Comparison of ENCODE assay signal across 10 cellular contexts in genomic region chr10:50260791-50261281, GRCh38. TPM values are rescaled to one million over a fixed set of nuclear protein-coding genes. Genes with fewer than 3 reads are reported as not detected.
DNase-seq lines count a peak whose midpoint lies in the region; ATAC-seq and TF ChIP-seq lines count a peak whose summit lies in the region.
"Had no signal": no experiment of that assay in that cellular context is flagged by ENCODE, and none has a peak within 500 bp of the region (broad histone marks: within the 10 kb centered on the region; RNA-seq: fewer than 3 reads in every experiment).

No MANE protein-coding gene starts in this region.

- H3K4me2 ChIP-seq in MM.1S (ENCODE audit: low read depth, low read length), result peak overlapping the region; percentile 38
- H3K4me2 ChIP-seq: A549 had no signal

- H3K9ac ChIP-seq in MM.1S (ENCODE audit: low read length), result no peak overlapping the region

- TF ChIP-seq CTCF in MM.1S (IDR thresholded peaks at IDR 0.05; ENCODE audit: low read length) (no peak), esophagus squamous epithelium (IDR thresholded peaks at IDR 0.05) (no peak)

- peak overlapping the region; percentile 46; the same call in 1 of the 2 replicates for H3K27ac ChIP-seq in MM.1S (ENCODE audit: low read length)
- H3K27ac ChIP-seq in esophagus squamous epithelium, result peak overlapping the region in 1 of 4 donors; percentile 5
- H3K27ac ChIP-seq: A549 had no signal

- WGBS in esophagus squamous epithelium, 2 donors, result 16 to 22% methylated on average over 2 of the region's 2 CpGs

- H3K4me3 ChIP-seq in MM.1S (ENCODE audit: low read length), result no peak overlapping the region; the same call in 1 of the 2 replicates
- H3K4me3 ChIP-seq in esophagus squamous epithelium, result no peak overlapping the region
- H3K4me3 ChIP-seq: A549 had no signal

- peaks cover 25% of the 10 kb centered on the region for H3K4me1 ChIP-seq in MM.1S (ENCODE audit: low read length)
- peaks cover 0 to 13% (median 0%) of the 10 kb centered on the region in 3 donors for H3K4me1 ChIP-seq in esophagus squamous epithelium
- H3K4me1 ChIP-seq: A549 had no signal

- TF ChIP-seq POLR2A in esophagus squamous epithelium (IDR thresholded peaks at IDR 0.05), result no peak

- intact Hi-C loops in left colon (cut with DNase I, micrococcal nuclease), result no loop called here
- intact Hi-C loops in esophagus squamous epithelium (cut with DNase I), result no loop called here

- H3K27me3 ChIP-seq in MM.1S (replicated peaks; ENCODE audit: insufficient read depth, low read length), result no peaks in the 10 kb centered on the region
- H3K27me3 ChIP-seq in esophagus squamous epithelium, result peaks cover 0 to 3% (median 0%) of the 10 kb centered on the region in 4 donors

- H3F3A ChIP-seq in MM.1S (ENCODE audit: insufficient read depth, low read length), result peaks cover 11% of the 10 kb centered on the region; the same call in 1 of the 2 replicates

- DNase-seq in NK-92 treated with Interleukin-12 subunit alpha and Interleukin-12 subunit beta, amount 100 ng/mL, for 24 hours (lab: John Stamatoyannopoulos, UW), result peak; percentile 50
- DNase-seq in NK-92 (lab: John Stamatoyannopoulos, UW; ENCODE audit: unreplicated experiment), result no peak
- peak; percentile 85 for DNase-seq in MM.1S
- DNase-seq in left colon, result no peak
- DNase-seq in esophagus squamous epithelium (lab: John Stamatoyannopoulos, UW), result no peak
- DNase-seq in T-helper 9 cell, result no peak
- DNase-seq in T1000 (lab: John Stamatoyannopoulos, UW), result no peak
- DNase-seq: NCI-H1436 treated with DMSO at 0.1 percent for 48 hours had no signal

- ATAC-seq in HG02588 (IDR thresholded peaks at IDR 0.05; ENCODE audit: unreplicated experiment) (peak; percentile 98), left colon (peak; percentile 76)
- ATAC-seq: A549 had no signal

- no peaks in the 10 kb centered on the region for H3K79me2 ChIP-seq in MM.1S (ENCODE audit: low read length)

- H2AFZ ChIP-seq in MM.1S (ENCODE audit: low read length), result peak overlapping the region; percentile 0; the same call in 1 of the 2 replicates

- H3K9me2 ChIP-seq in MM.1S (replicated peaks; ENCODE audit: insufficient read depth, low read length), result no peaks in the 10 kb centered on the region

- H3K36me3 ChIP-seq in MM.1S (replicated peaks; ENCODE audit: insufficient read depth, low read length), result no peaks in the 10 kb centered on the region
- H3K36me3 ChIP-seq in esophagus squamous epithelium, result no peaks in the 10 kb centered on the region

- H4K20me1 ChIP-seq in MM.1S (ENCODE audit: insufficient read depth, low read length), result no peaks in the 10 kb centered on the region

- H3K9me3 ChIP-seq in MM.1S (replicated peaks; ENCODE audit: insufficient read depth, low read length) (no peaks in the 10 kb centered on the region), esophagus squamous epithelium (no peaks in the 10 kb centered on the region)
- H3K9me3 ChIP-seq: A549 had no signal

RNA-seq across cellular contexts. Expression of gene ASAH2, which starts 9.5 kb away (rescaled TPM):
- total RNA-seq in left colon (1 to 10 TPM; 1.3 to 2.2 TPM), esophagus squamous epithelium (1 to 10 TPM in 1 of 4 donors, under 1 TPM in 3; 0.32 to 5.9 (median 0.54) TPM)

Comparison
In these comparisons a context has a peak if more than half of its experiments do, and no peak if none do; other contexts are left out.
1. DNase-seq: peak in NK-92 treated with Interleukin-12 subunit alpha and Interleukin-12 subunit beta, amount 100 ng/mL, for 24 hours (single experiment) and MM.1S (single experiment); none in NK-92 (single experiment), left colon (0 of 2), esophagus squamous epithelium (single experiment), T-helper 9 cell (single experiment) and T1000 (single experiment).